Comparison of ENCODE assay signal across 20 cellular contexts in the genomic region with DNA sequence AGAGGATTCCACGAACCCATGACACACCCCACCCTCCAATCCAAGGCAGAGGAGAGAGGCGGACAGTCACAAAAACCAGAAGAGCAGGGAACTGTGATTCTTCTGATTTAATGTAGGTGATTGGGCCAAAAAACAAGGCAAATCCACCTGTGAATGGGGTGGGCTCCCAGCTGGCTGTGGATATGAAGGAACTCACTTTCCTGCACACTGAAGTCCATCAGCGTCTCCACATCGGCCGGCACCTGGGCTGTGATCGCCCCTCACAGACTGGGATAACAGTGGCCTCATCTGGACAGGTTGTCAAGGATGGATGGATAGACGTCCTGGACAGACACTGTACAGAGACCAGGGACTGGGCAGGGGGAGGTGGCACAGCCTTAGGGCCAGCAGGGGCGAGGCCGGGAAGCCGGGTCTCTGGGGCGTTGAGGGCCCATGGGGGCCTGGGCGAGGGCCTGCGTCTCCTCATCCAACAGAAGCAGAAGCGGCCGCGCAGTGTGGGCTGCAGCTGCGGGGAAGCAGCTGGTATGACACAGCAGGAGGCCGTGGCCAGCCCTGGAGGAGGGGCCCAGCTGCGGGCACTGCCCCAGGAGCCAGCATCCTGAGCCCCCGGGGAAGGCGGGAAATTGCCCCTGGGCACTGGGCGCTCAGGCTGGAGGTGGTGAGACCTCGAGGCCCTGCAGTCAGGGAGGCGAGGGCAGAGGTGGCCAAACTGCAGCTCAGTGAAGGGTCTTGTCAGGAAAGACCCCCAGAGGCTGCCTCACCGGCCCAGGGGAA. TPM values are rescaled to one million over a fixed set of nuclear protein-coding genes. Genes with fewer than 3 reads are reported as not detected.
DNase-seq lines count a peak whose midpoint lies in the region; ATAC-seq and TF ChIP-seq lines count a peak whose summit lies in the region.
"Had no signal": no experiment of that assay in that cellular context is flagged by ENCODE, and none has a peak within 500 bp of the region (broad histone marks: within the 10 kb centered on the region; RNA-seq: fewer than 3 reads in every experiment).

No MANE protein-coding gene starts in this region.

- H3K27ac ChIP-seq in caudate nucleus (ENCODE audit: low read depth, low read length) (peak overlapping the region; percentile 60), muscle layer of colon (ENCODE audit: low read depth, low read length) (peak overlapping the region; percentile 92), sigmoid colon (peak overlapping the region; percentile 75 to 90 (median 84))
- H3K27ac ChIP-seq: testis had no signal

- no peak for ATAC-seq in activated T-helper 17 cell treated with anti-CD3 and anti-CD28 coated beads, Interleukin-2, amount 50 U/mL, for 72 hours (replicated peaks)

- no peaks in the 10 kb centered on the region for H3K27me3 ChIP-seq in muscle layer of colon (ENCODE audit: control insufficient read depth in 1 of 2, insufficient read depth in 2 of 2, low read length in 2 of 2)
- H3K27me3 ChIP-seq in sigmoid colon: no peaks in the 10 kb centered on the region
- H3K27me3 ChIP-seq: testis had no signal

- H3K9me3 ChIP-seq in muscle layer of colon (ENCODE audit: low read length) (no peaks in the 10 kb centered on the region), sigmoid colon (no peaks in the 10 kb centered on the region)
- H3K9me3 ChIP-seq: SK-N-SH, testis had no signal

- TF ChIP-seq POLR2A in sigmoid colon (IDR thresholded peaks at IDR 0.05) (no peak), erythroblast (IDR thresholded peaks at IDR 0.05; ENCODE audit: low read length) (no peak)

- H3K4me3 Mint-ChIP-seq in activated T-helper 17 cell treated with anti-CD3 and anti-CD28 coated beads, Interleukin-2, amount 50 U/mL, for 72 hours: no peak overlapping the region
- H3K4me3 Mint-ChIP-seq: CD4-positive, CD25-positive, alpha-beta regulatory T cell; mesothelial cell of epicardium had no signal

- peaks cover 45% of the 10 kb centered on the region for H3K4me1 ChIP-seq in muscle layer of colon (ENCODE audit: insufficient read depth, low read length)
- H3K4me1 ChIP-seq in sigmoid colon: peaks cover 0 to 57% (median 47%) of the 10 kb centered on the region in 4 donors

- DNase-seq in Ammon's horn (ENCODE audit: low spot score) (peak; percentile 64), caudate nucleus (lab: John Stamatoyannopoulos, UW) (peak in 45 of 61 donors; percentile 20 to 81 (median 55)), sigmoid colon (peak; percentile 80), 8988T (no peak), NCI-H226 (no peak), erythroblast (lab: John Stamatoyannopoulos, UW) (no peak)
- DNase-seq: activated CD4-positive, CD25-positive, alpha-beta regulatory T cell treated with anti-CD3 and anti-CD28 coated beads, Interleukin-2, amount 50 U/mL, for 72 hours; amniotic stem cell; CD4-positive, CD25-positive, alpha-beta regulatory T cell; DMS153; NCI-H2171; NCI-H774; SK-N-SH; stimulated activated CD4-positive, alpha-beta T cell treated with anti-CD3 and anti-CD28 coated beads, Interleukin-4, amount 100 ng/mL, for 1 hour; T-helper 9 cell; testis had no signal

- H3K4me3 ChIP-seq in muscle layer of colon (ENCODE audit: low read depth in 1 of 2, low read length in 2 of 2) (no peak overlapping the region), sigmoid colon (no peak overlapping the region)
- H3K4me3 ChIP-seq: testis had no signal

- H3K27ac Mint-ChIP-seq in activated T-helper 17 cell treated with anti-CD3 and anti-CD28 coated beads, Interleukin-2, amount 50 U/mL, for 72 hours: no peak overlapping the region
- H3K27ac Mint-ChIP-seq: activated T-helper 2 cell treated with anti-CD3 and anti-CD28 coated beads, Interferon-gamma antibody, Interleukin-2, Interleukin-4, amounts not matched to agents 10 μg/mL and 5 μg/mL and 100 μg/mL, durations not matched to agents 14 hours and 24 hours and 36 hours; CD4-positive, CD25-positive, alpha-beta regulatory T cell had no signal

- H3K27me3 Mint-ChIP-seq in activated T-helper 17 cell treated with anti-CD3 and anti-CD28 coated beads, Interleukin-2, amount 50 U/mL, for 72 hours: peaks cover 17% of the 10 kb centered on the region

- no peak for TF ChIP-seq EP300 in sigmoid colon (IDR thresholded peaks at IDR 0.05)

- intact Hi-C loops in sigmoid colon (cut with DNase I): no loop called here

- no peaks in the 10 kb centered on the region for H3K9me3 Mint-ChIP-seq in activated T-helper 17 cell treated with anti-CD3 and anti-CD28 coated beads, Interleukin-2, amount 50 U/mL, for 72 hours
- H3K9me3 Mint-ChIP-seq: activated T-helper 2 cell treated with anti-CD3 and anti-CD28 coated beads, Interferon-gamma antibody, Interleukin-2, Interleukin-4, amounts not matched to agents 10 μg/mL and 5 μg/mL and 100 μg/mL, durations not matched to agents 14 hours and 24 hours and 36 hours; CD4-positive, CD25-positive, alpha-beta regulatory T cell; mesothelial cell of epicardium had no signal

- H3K36me3 ChIP-seq in muscle layer of colon (ENCODE audit: insufficient read depth, low read length) (no peaks in the 10 kb centered on the region), sigmoid colon (no peaks in the 10 kb centered on the region)

- H3K4me1 Mint-ChIP-seq in activated T-helper 17 cell treated with anti-CD3 and anti-CD28 coated beads, Interleukin-2, amount 50 U/mL, for 72 hours: no peaks in the 10 kb centered on the region
- H3K4me1 Mint-ChIP-seq: CD4-positive, CD25-positive, alpha-beta regulatory T cell had no signal

- H3K36me3 Mint-ChIP-seq in activated T-helper 17 cell treated with anti-CD3 and anti-CD28 coated beads, Interleukin-2, amount 50 U/mL, for 72 hours (ENCODE audit: low read depth): no peaks in the 10 kb centered on the region
- H3K36me3 Mint-ChIP-seq: CD4-positive, CD25-positive, alpha-beta regulatory T cell had no signal

- H3K9ac ChIP-seq in muscle layer of colon (ENCODE audit: low read length): peak overlapping the region; percentile 52
- H3K9ac ChIP-seq: SK-N-SH had no signal

- no peak for TF ChIP-seq CTCF in sigmoid colon (IDR thresholded peaks at IDR 0.05)

- 67 to 84% methylated on average over 25 of the region's 25 CpGs for WGBS in sigmoid colon, 2 donors

RNA-seq across cellular contexts. Expression of a gene that starts 54.2 kb away (rescaled TPM):
- 10 to 100 TPM; 42.1 to 67.9 (median 50.3) TPM for total RNA-seq in sigmoid colon
- polyA plus RNA-seq in sigmoid colon: 1 to 10 TPM; 1.8 to 5.5 (median 3.0) TPM
- 1 to 10 TPM; 1.1 to 1.9 TPM for total RNA-seq in activated T-helper 17 cell treated with anti-CD3 and anti-CD28 coated beads, Interleukin-2, amount 50 U/mL, for 72 hours

Comparison
In these comparisons a context has a peak if more than half of its experiments do, and no peak if none do; other contexts are left out.
1. DNase-seq: peak in Ammon's horn (single experiment), caudate nucleus (45 of 61) and sigmoid colon (single experiment); none in 8988T (single experiment), NCI-H226 (single experiment) and erythroblast (0 of 2).
2. RNA of a gene that starts 54.2 kb away (total RNA-seq): 42.1 to 67.9 TPM in sigmoid colon; 1.1 to 1.9 TPM in activated T-helper 17 cell treated with anti-CD3 and anti-CD28 coated beads, Interleukin-2, amount 50 U/mL, for 72 hours; every median in the first group is over 10 times any median in the second.
3. Peak in every context shown above with its lines, with median percentiles within 50 percentile points of each other: H3K27ac ChIP-seq.